In the genomic region with DNA sequence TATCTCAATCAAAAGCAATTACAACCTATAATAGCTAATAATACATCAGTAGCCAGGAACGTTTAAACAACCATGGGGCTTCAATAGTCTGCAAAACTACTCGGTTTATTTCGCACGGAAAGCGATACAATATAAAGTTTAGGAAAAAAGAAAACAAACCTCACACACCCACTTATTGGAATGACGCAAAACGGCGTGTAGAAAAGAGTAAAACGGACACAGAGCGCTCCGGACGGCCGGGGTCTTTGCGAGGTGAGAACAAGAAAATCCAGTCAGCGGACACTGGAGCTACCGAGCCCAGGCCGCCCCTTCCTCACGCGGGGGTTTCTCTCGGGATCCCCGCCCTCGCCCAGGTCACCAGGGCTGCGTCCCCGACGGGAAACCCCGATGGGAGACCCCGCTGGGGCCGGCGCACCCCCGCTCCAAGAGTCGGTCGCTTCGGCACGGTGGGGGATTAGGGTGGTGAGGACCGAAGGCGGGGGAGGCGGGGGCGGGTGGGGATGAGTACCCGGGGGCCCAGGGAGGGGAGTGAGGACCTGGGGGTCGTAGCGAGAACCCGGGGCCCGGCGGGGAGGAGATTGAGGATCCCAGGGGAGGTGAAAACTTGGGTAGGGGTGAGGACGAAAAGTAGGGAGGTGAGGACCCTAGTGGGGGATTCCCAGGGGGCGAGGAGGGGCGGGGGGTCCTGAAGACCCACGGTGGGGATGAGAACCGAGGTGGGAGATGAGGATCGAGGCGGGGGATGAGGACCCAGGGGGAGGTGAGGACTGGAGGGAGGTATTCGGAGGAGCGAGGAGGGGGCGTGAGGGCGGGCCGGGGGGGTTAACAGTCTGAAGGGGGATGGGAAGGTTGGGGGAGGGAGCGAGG, we compare ENCODE assay signal across 7 cellular contexts. TPM values are rescaled to one million over a fixed set of nuclear protein-coding genes. Genes with fewer than 3 reads are reported as not detected.
DNase-seq lines count a peak whose midpoint lies in the region; ATAC-seq and TF ChIP-seq lines count a peak whose summit lies in the region.

No MANE protein-coding gene starts in this region.

- H3K36me3 ChIP-seq in HAP-1 (replicated peaks) (peaks cover 19% of the 10 kb centered on the region), iPS DF 6.9 (ENCODE audit: control insufficient read depth, insufficient read depth, low read length) (peaks cover 3% of the 10 kb centered on the region; the same call in 1 of the 2 replicates)

- H3K36me3 Mint-ChIP-seq in activated CD8-positive, alpha-beta T cell treated with anti-CD3 and anti-CD28 coated beads for 36 hours (ENCODE audit: low read depth), result peaks cover 28% of the 10 kb centered on the region
- peaks cover 28% of the 10 kb centered on the region for H3K36me3 Mint-ChIP-seq in stimulated activated memory B cell treated with anti-CD40 and anti-IgM and Interleukin-4, amounts not matched to agents 10 μg/mL and 1 μg/mL and 100 μg/mL, for 72 hours

- H3K4me1 Mint-ChIP-seq in activated CD8-positive, alpha-beta T cell treated with anti-CD3 and anti-CD28 coated beads for 36 hours (ENCODE audit: low read depth), result peaks cover 26% of the 10 kb centered on the region
- H3K4me1 Mint-ChIP-seq in stimulated activated memory B cell treated with anti-CD40 and anti-IgM and Interleukin-4, amounts not matched to agents 10 μg/mL and 1 μg/mL and 100 μg/mL, for 72 hours, result peaks cover 46% of the 10 kb centered on the region

- H3K4me1 ChIP-seq in HAP-1 (peaks cover 10% of the 10 kb centered on the region), iPS DF 6.9 (ENCODE audit: control insufficient read depth, insufficient read depth, low read length) (peaks cover 2% of the 10 kb centered on the region; the same call in 1 of the 2 replicates)

- peak overlapping the region; percentile 88 for H3K27ac Mint-ChIP-seq in activated CD8-positive, alpha-beta T cell treated with anti-CD3 and anti-CD28 coated beads for 36 hours
- H3K27ac Mint-ChIP-seq in stimulated activated memory B cell treated with anti-CD40 and anti-IgM and Interleukin-4, amounts not matched to agents 10 μg/mL and 1 μg/mL and 100 μg/mL, for 72 hours, result peak overlapping the region; percentile 95

- intact Hi-C loops in activated CD8-positive, alpha-beta T cell treated with anti-CD3 and anti-CD28 coated beads for 36 hours (cut with micrococcal nuclease), result no loop called here

- H3K4me3 Mint-ChIP-seq in activated CD8-positive, alpha-beta T cell treated with anti-CD3 and anti-CD28 coated beads for 36 hours, result peak overlapping the region; percentile 93
- peak overlapping the region; percentile 91 for H3K4me3 Mint-ChIP-seq in stimulated activated memory B cell treated with anti-CD40 and anti-IgM and Interleukin-4, amounts not matched to agents 10 μg/mL and 1 μg/mL and 100 μg/mL, for 72 hours

- no peaks in the 10 kb centered on the region for H3K9me3 Mint-ChIP-seq in activated CD8-positive, alpha-beta T cell treated with anti-CD3 and anti-CD28 coated beads for 36 hours
- no peaks in the 10 kb centered on the region for H3K9me3 Mint-ChIP-seq in stimulated activated memory B cell treated with anti-CD40 and anti-IgM and Interleukin-4, amounts not matched to agents 10 μg/mL and 1 μg/mL and 100 μg/mL, for 72 hours

- H3K4me3 ChIP-seq in HAP-1, result peak overlapping the region; percentile 90
- H3K4me3 ChIP-seq in iPS DF 6.9 (ENCODE audit: low read length), result peak overlapping the region; percentile 97

- no peak for TF ChIP-seq CTCF in activated CD8-positive, alpha-beta T cell treated with anti-CD3 and anti-CD28 coated beads for 36 hours (IDR thresholded peaks at IDR 0.05)

- no peak overlapping the region for H3K27ac ChIP-seq in iPS DF 6.9 (ENCODE audit: low read length)

- ATAC-seq in activated CD8-positive, alpha-beta T cell treated with anti-CD3 and anti-CD28 coated beads for 36 hours, result no peak
- ATAC-seq in stimulated activated memory B cell treated with anti-CD40 and anti-IgM and Interleukin-4, amounts not matched to agents 10 μg/mL and 1 μg/mL and 100 μg/mL, for 72 hours, result peak; percentile 31
- ATAC-seq in HG02870 (IDR thresholded peaks at IDR 0.05; ENCODE audit: unreplicated experiment), result no peak

- H3K27me3 Mint-ChIP-seq in activated CD8-positive, alpha-beta T cell treated with anti-CD3 and anti-CD28 coated beads for 36 hours, result no peaks in the 10 kb centered on the region
- no peaks in the 10 kb centered on the region for H3K27me3 Mint-ChIP-seq in stimulated activated memory B cell treated with anti-CD40 and anti-IgM and Interleukin-4, amounts not matched to agents 10 μg/mL and 1 μg/mL and 100 μg/mL, for 72 hours

- CTCF ChIA-PET in activated CD8-positive, alpha-beta T cell treated with anti-CD3 and anti-CD28 coated beads for 36 hours (lab: Charles Lee), result no interaction called here

- no CpG with 5 or more reads among the region's 57 CpGs for WGBS in iPS DF 6.9 (ENCODE audit: insufficient coverage, insufficient read length)

- H3K9me3 ChIP-seq in HAP-1, result no peaks in the 10 kb centered on the region
- H3K9me3 ChIP-seq in iPS DF 6.9 (ENCODE audit: control insufficient read depth, insufficient read depth, low read length), result no peaks in the 10 kb centered on the region

- no peak for DNase-seq in HAP-1 (ENCODE audit: low spot score in 2 of 2)
- peak; percentile 23 for DNase-seq in activated CD8-positive, alpha-beta T cell treated with anti-CD3 and anti-CD28 coated beads for 36 hours
- no peak for DNase-seq in iPS DF 6.9 (ENCODE audit: low read depth, low spot score)
- no peak for DNase-seq in activated effector memory CD4-positive, alpha-beta T cell treated with Interleukin-2 at 50 U/mL for 16 hours
- no peak for DNase-seq in medulla oblongata (ENCODE audit: extremely low spot score)

- in situ Hi-C loops in HAP-1 (cut with MboI; ENCODE audit: low sequenced_read_pairs), result no loop called here

- POLR2A ChIA-PET in activated CD8-positive, alpha-beta T cell treated with anti-CD3 and anti-CD28 coated beads for 36 hours (lab: Charles Lee), result interaction anchor here (0.6 to 2.1 kb wide), 15 partner anchors 8 to 527 kb away, joined by 3 to 8 read pairs (median 3); partner anchors contain the start of gene NAT8L

- no peaks in the 10 kb centered on the region for H3K27me3 ChIP-seq in HAP-1 (ENCODE audit: low read depth)
- H3K27me3 ChIP-seq in iPS DF 6.9 (ENCODE audit: control insufficient read depth, insufficient read depth, low read length), result no peaks in the 10 kb centered on the region

RNA-seq across cellular contexts. Expression of gene NELFA, which starts 0.7 kb away (rescaled TPM):
- 10 to 100 TPM; 43.9 to 46.3 TPM for total RNA-seq in activated CD8-positive, alpha-beta T cell treated with anti-CD3 and anti-CD28 coated beads for 36 hours

RNA-seq across cellular contexts. Expression of gene NAT8L, which starts 51.1 kb away (rescaled TPM):
- 1 to 10 TPM; 1.0 to 1.1 TPM for total RNA-seq in activated CD8-positive, alpha-beta T cell treated with anti-CD3 and anti-CD28 coated beads for 36 hours
